ENCODE assay signal across 11 cellular contexts in the genomic region with DNA sequence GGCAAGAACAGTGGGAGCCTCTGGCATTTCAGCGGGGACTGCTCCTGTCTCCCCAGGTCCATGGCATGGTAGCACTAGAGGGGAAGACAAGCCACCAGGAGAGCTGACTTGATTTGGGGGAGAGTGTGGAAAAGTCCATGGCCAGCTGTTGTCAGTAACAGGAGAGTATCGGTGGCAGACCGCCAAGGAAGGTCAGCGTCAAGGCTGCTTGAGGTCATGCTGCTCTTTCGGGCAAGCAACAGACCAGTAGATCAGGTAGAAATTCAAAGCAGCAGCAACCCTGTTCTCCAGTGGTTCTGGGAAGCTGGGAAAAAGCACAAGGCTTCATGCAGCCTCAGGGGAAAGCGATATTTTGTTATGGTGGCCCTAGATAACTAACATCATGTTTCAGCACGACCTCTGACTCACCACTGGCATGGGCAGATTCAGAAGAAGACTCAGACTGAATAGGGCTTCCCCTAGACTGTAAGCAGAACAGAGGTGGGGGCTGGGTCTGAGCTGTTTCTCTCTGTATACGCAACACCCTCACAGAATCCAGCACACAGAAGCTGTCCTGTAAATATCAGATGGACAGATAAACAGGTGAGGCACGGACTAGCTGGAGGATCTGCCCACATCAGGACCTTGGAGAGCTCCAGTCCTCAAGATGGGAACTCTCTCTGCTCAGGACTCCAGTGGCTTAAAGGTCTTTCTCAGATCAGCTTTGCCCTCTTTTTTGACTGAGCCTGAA. TPM values are rescaled to one million over a fixed set of nuclear protein-coding genes. Genes with fewer than 3 reads are reported as not detected.
DNase-seq lines count a peak whose midpoint lies in the region; FAIRE-seq lines count a peak whose summit lies in the region.
"Had no signal": no experiment of that assay in that cellular context is flagged by ENCODE, and none has a peak within 500 bp of the region (broad histone marks: within the 10 kb centered on the region; RNA-seq: fewer than 3 reads in every experiment).

No MANE protein-coding gene starts in this region.

- DNase-seq in Daoy (ENCODE audit: low read depth) = peak; percentile 51
- peak; percentile 64 for DNase-seq in HTR-8/SVneo (ENCODE audit: insufficient read length, low spot score)
- DNase-seq in SW480 (ENCODE audit: low spot score) = peak; percentile 41
- peak; percentile 81 for DNase-seq in iPS-NIHi11 (ENCODE audit: low spot score)
- DNase-seq in HuH-7 (ENCODE audit: low spot score) = no peak
- DNase-seq in activated CD4-positive, CD25-positive, alpha-beta regulatory T cell treated with anti-CD3 and anti-CD28 coated beads, Interleukin-2, amount 50 U/mL, for 72 hours = no peak
- DNase-seq in substantia nigra (lab: John Stamatoyannopoulos, UW) = no peak
- DNase-seq in GM03348 (ENCODE audit: low spot score) = no peak
- DNase-seq: heart right ventricle had no signal

- peak; percentile 28 for FAIRE-seq in HTR-8/SVneo (lab: Jason Lieb, UNC)
- FAIRE-seq: G401.6 had no signal

- no peak overlapping the region for H3K27ac ChIP-seq in substantia nigra (ENCODE audit: low read depth, low read length, poor library complexity, severe bottlenecking)
- H3K27ac ChIP-seq: heart right ventricle had no signal

RNA-seq across cellular contexts. Expression of a gene that starts 35.2 kb away (rescaled TPM):
- total RNA-seq in Daoy (2014; rRNA removed; shearing (Covaris generic)) = 9.0 and 13.5 TPM in 2 replicates
- total RNA-seq: pulmonary artery endothelial cell had no signal

Comparison
In these comparisons a context has a peak if more than half of its experiments do, and no peak if none do; other contexts are left out.
1. DNase-seq: peak in Daoy (single experiment), HTR-8/SVneo (single experiment), SW480 (single experiment) and iPS-NIHi11 (single experiment); none in HuH-7 (single experiment), activated CD4-positive, CD25-positive, alpha-beta regulatory T cell treated with anti-CD3 and anti-CD28 coated beads, Interleukin-2, amount 50 U/mL, for 72 hours (single experiment), substantia nigra (0 of 49) and GM03348 (single experiment).